9 cellular contexts compared by ENCODE assay signal in genomic region chr3:114449271-114450007, GRCh38.
A peak's percentile ranks its signal among the peaks of the same experiment; 100 is the strongest.
DNase-seq lines count a peak whose midpoint lies in the region; ATAC-seq and TF ChIP-seq lines count a peak whose summit lies in the region.
"Had no signal": no experiment of that assay in that cellular context is flagged by ENCODE, and none has a peak within 500 bp of the region (broad histone marks: within the 10 kb centered on the region; RNA-seq: fewer than 3 reads in every experiment).

No MANE protein-coding gene starts in this region.

- no peak overlapping the region for H3K27ac ChIP-seq in RWPE2 (ENCODE audit: poor library complexity, severe bottlenecking)
- H3K27ac ChIP-seq in prostate gland: peak overlapping the region; percentile 84 to 87
- no peak overlapping the region for H3K27ac ChIP-seq in upper lobe of left lung

- H3K9me3 ChIP-seq in RWPE2 (ENCODE audit: severe bottlenecking) (no peaks in the 10 kb centered on the region), prostate gland (no peaks in the 10 kb centered on the region), upper lobe of left lung (no peaks in the 10 kb centered on the region)

- TF ChIP-seq CTCF in RWPE2 (IDR thresholded peaks at IDR 0.05; ENCODE audit: poor library complexity, severe bottlenecking) (no peak), prostate gland (IDR thresholded peaks at IDR 0.05) (no peak), upper lobe of left lung (IDR thresholded peaks at IDR 0.05) (no peak)

- H3K27me3 ChIP-seq in RWPE2 (ENCODE audit: insufficient read depth, poor library complexity, severe bottlenecking) (peaks cover 28% of the 10 kb centered on the region), prostate gland (replicated peaks; ENCODE audit: insufficient read depth) (no peaks in the 10 kb centered on the region), upper lobe of left lung (no peaks in the 10 kb centered on the region)

- ATAC-seq in GM18868 (IDR thresholded peaks at IDR 0.05; ENCODE audit: unreplicated experiment) (peak; percentile 38), HG02943 (IDR thresholded peaks at IDR 0.05; ENCODE audit: low read depth, unreplicated experiment) (peak; percentile 35), RWPE2 (ENCODE audit: low read depth) (peak; percentile 80), HG03521 (IDR thresholded peaks at IDR 0.05; ENCODE audit: unreplicated experiment) (no peak), upper lobe of left lung (ENCODE audit: low FRiP score in 2 of 2) (no peak), GM21381 (IDR thresholded peaks at IDR 0.05; ENCODE audit: unreplicated experiment) (no peak)

- peak overlapping the region; percentile 0 for H3K4me3 ChIP-seq in RWPE2 (ENCODE audit: severe bottlenecking)
- H3K4me3 ChIP-seq in prostate gland: no peak overlapping the region
- no peak overlapping the region for H3K4me3 ChIP-seq in upper lobe of left lung

- DNase-seq in RWPE2 (ENCODE audit: low spot score): no peak
- DNase-seq in prostate gland (ENCODE audit: low spot score): peak; percentile 36
- DNase-seq in upper lobe of left lung: no peak
- DNase-seq in activated CD8-positive, alpha-beta memory T cell treated with anti-CD3 and anti-CD28 coated beads for 24 hours: no peak
- DNase-seq: effector CD8-positive, alpha-beta T cell had no signal

- TF ChIP-seq POLR2A in prostate gland (IDR thresholded peaks at IDR 0.05): no peak
- TF ChIP-seq POLR2A in upper lobe of left lung (IDR thresholded peaks at IDR 0.05): no peak

- intact Hi-C loops in prostate gland (cut with DNase I): loop anchor here (10.0 kb wide), 1 partner anchor 65 kb away; no protein-coding TSS in a partner anchor

- H3K4me1 ChIP-seq in RWPE2 (ENCODE audit: insufficient read depth, poor library complexity, severe bottlenecking) (peaks cover 8% of the 10 kb centered on the region), prostate gland (replicated peaks) (no peaks in the 10 kb centered on the region), upper lobe of left lung (peaks cover 11 to 53% (median 28%) of the 10 kb centered on the region in 4 donors)

- no peaks in the 10 kb centered on the region; the same call in 1 of the 2 replicates for H3K36me3 ChIP-seq in RWPE2 (ENCODE audit: low read depth)
- no peaks in the 10 kb centered on the region for H3K36me3 ChIP-seq in prostate gland
- H3K36me3 ChIP-seq in upper lobe of left lung: no peaks in the 10 kb centered on the region

- TF ChIP-seq EP300 in upper lobe of left lung (IDR thresholded peaks at IDR 0.05): no peak

- 36% methylated on average over 9 of the region's 9 CpGs for WGBS in prostate gland
- 90 to 91% methylated on average over 9 of the region's 9 CpGs for WGBS in upper lobe of left lung, 2 donors

Comparison
In these comparisons a context has a peak if more than half of its experiments do, and no peak if none do; other contexts are left out.
1. ATAC-seq: peak in GM18868 (single experiment), HG02943 (single experiment) and RWPE2 (single experiment); none in HG03521 (single experiment), upper lobe of left lung (0 of 2) and GM21381 (single experiment).
2. H3K27ac ChIP-seq: peak in prostate gland (2 of 2); none in RWPE2 (single experiment) and upper lobe of left lung (0 of 4).